ENCODE assay signal across 1 cellular context in the genomic region with DNA sequence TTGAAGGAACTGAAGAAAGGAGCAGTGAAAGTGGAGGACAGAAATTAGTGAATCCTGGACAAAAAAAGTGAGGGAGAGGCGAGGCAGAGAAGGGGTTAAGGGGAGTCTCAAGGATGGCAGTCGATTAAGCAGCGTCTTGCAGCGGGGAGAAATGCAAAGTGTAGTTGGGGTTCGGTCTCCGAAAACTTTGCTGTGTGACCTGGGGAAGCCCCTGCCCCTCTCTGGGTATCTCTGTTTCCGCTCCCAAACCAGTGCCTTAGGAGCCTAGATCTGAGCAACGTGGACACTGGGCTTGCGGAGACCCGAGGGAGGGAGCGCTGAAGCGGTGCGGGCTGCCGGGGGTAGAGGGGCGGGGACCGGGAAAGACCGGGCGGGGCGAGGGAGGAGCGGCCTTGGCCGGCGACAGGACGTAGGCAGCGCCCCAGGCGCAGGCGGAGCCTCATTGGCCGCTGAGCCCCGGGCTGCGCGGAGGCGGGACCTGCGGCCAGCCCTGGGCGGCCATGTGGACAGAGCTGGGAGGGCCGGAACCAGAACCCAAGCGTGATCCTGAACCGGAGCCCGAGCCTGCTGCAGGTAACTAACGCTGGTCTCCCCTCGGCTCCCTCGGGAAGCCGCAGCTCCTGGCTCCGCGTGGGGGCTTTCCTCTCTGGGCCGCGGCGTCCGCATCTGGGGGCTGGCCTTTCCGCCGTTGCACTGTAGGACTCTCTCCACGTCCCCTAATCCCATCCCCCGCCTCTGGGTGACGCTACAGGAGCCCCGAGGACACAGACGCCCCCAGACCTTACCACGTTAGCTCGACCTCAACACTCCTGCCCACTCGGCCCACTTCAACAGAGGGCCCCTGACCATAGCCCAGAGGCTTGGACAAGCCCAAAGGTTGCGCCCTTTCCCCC.
TF ChIP-seq lines count a peak whose summit lies in the region.

A gene (plus strand): TSS at position 468 of the 893 bp plus-strand sequence. CDS start 3,047 bp downstream, outside the sequence.

TF ChIP-seq in K562, 482 proteins besides CTCF, POLR2A, EP300 and RAD21 (continued from another document and continues in another):
- TF ChIP-seq, protein P1, sequence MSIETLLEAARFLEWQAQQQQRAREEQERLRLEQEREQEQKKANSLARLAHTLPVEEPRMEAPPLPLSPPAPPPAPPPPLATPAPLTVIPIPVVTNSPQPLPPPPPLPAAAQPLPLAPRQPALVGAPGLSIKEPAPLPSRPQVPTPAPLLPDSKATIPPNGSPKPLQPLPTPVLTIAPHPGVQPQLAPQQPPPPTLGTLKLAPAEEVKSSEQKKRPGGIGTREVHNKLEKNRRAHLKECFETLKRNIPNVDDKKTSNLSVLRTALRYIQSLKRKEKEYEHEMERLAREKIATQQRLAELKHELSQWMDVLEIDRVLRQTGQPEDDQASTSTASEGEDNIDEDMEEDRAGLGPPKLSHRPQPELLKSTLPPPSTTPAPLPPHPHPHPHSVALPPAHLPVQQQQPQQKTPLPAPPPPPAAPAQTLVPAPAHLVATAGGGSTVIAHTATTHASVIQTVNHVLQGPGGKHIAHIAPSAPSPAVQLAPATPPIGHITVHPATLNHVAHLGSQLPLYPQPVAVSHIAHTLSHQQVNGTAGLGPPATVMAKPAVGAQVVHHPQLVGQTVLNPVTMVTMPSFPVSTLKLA (conservative IDR thresholded peaks at IDR 0.05) = peak; percentile 91 to 95
- TF ChIP-seq, protein P2, sequence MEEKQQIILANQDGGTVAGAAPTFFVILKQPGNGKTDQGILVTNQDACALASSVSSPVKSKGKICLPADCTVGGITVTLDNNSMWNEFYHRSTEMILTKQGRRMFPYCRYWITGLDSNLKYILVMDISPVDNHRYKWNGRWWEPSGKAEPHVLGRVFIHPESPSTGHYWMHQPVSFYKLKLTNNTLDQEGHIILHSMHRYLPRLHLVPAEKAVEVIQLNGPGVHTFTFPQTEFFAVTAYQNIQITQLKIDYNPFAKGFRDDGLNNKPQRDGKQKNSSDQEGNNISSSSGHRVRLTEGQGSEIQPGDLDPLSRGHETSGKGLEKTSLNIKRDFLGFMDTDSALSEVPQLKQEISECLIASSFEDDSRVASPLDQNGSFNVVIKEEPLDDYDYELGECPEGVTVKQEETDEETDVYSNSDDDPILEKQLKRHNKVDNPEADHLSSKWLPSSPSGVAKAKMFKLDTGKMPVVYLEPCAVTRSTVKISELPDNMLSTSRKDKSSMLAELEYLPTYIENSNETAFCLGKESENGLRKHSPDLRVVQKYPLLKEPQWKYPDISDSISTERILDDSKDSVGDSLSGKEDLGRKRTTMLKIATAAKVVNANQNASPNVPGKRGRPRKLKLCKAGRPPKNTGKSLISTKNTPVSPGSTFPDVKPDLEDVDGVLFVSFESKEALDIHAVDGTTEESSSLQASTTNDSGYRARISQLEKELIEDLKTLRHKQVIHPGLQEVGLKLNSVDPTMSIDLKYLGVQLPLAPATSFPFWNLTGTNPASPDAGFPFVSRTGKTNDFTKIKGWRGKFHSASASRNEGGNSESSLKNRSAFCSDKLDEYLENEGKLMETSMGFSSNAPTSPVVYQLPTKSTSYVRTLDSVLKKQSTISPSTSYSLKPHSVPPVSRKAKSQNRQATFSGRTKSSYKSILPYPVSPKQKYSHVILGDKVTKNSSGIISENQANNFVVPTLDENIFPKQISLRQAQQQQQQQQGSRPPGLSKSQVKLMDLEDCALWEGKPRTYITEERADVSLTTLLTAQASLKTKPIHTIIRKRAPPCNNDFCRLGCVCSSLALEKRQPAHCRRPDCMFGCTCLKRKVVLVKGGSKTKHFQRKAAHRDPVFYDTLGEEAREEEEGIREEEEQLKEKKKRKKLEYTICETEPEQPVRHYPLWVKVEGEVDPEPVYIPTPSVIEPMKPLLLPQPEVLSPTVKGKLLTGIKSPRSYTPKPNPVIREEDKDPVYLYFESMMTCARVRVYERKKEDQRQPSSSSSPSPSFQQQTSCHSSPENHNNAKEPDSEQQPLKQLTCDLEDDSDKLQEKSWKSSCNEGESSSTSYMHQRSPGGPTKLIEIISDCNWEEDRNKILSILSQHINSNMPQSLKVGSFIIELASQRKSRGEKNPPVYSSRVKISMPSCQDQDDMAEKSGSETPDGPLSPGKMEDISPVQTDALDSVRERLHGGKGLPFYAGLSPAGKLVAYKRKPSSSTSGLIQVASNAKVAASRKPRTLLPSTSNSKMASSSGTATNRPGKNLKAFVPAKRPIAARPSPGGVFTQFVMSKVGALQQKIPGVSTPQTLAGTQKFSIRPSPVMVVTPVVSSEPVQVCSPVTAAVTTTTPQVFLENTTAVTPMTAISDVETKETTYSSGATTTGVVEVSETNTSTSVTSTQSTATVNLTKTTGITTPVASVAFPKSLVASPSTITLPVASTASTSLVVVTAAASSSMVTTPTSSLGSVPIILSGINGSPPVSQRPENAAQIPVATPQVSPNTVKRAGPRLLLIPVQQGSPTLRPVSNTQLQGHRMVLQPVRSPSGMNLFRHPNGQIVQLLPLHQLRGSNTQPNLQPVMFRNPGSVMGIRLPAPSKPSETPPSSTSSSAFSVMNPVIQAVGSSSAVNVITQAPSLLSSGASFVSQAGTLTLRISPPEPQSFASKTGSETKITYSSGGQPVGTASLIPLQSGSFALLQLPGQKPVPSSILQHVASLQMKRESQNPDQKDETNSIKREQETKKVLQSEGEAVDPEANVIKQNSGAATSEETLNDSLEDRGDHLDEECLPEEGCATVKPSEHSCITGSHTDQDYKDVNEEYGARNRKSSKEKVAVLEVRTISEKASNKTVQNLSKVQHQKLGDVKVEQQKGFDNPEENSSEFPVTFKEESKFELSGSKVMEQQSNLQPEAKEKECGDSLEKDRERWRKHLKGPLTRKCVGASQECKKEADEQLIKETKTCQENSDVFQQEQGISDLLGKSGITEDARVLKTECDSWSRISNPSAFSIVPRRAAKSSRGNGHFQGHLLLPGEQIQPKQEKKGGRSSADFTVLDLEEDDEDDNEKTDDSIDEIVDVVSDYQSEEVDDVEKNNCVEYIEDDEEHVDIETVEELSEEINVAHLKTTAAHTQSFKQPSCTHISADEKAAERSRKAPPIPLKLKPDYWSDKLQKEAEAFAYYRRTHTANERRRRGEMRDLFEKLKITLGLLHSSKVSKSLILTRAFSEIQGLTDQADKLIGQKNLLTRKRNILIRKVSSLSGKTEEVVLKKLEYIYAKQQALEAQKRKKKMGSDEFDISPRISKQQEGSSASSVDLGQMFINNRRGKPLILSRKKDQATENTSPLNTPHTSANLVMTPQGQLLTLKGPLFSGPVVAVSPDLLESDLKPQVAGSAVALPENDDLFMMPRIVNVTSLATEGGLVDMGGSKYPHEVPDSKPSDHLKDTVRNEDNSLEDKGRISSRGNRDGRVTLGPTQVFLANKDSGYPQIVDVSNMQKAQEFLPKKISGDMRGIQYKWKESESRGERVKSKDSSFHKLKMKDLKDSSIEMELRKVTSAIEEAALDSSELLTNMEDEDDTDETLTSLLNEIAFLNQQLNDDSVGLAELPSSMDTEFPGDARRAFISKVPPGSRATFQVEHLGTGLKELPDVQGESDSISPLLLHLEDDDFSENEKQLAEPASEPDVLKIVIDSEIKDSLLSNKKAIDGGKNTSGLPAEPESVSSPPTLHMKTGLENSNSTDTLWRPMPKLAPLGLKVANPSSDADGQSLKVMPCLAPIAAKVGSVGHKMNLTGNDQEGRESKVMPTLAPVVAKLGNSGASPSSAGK (IDR thresholded peaks at IDR 0.05) = peak; percentile 75; the same call in 1 of the 2 replicates
- TF ChIP-seq, protein P3, sequence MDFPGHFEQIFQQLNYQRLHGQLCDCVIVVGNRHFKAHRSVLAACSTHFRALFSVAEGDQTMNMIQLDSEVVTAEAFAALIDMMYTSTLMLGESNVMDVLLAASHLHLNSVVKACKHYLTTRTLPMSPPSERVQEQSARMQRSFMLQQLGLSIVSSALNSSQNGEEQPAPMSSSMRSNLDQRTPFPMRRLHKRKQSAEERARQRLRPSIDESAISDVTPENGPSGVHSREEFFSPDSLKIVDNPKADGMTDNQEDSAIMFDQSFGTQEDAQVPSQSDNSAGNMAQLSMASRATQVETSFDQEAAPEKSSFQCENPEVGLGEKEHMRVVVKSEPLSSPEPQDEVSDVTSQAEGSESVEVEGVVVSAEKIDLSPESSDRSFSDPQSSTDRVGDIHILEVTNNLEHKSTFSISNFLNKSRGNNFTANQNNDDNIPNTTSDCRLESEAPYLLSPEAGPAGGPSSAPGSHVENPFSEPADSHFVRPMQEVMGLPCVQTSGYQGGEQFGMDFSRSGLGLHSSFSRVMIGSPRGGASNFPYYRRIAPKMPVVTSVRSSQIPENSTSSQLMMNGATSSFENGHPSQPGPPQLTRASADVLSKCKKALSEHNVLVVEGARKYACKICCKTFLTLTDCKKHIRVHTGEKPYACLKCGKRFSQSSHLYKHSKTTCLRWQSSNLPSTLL (IDR thresholded peaks at IDR 0.05) = no peak
- TF ChIP-seq, protein P4, sequence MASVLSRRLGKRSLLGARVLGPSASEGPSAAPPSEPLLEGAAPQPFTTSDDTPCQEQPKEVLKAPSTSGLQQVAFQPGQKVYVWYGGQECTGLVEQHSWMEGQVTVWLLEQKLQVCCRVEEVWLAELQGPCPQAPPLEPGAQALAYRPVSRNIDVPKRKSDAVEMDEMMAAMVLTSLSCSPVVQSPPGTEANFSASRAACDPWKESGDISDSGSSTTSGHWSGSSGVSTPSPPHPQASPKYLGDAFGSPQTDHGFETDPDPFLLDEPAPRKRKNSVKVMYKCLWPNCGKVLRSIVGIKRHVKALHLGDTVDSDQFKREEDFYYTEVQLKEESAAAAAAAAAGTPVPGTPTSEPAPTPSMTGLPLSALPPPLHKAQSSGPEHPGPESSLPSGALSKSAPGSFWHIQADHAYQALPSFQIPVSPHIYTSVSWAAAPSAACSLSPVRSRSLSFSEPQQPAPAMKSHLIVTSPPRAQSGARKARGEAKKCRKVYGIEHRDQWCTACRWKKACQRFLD (CRISPR knock-in tag; IDR thresholded peaks at IDR 0.05) = no peak
- TF ChIP-seq CXXC5 (CRISPR knock-in tag; IDR thresholded peaks at IDR 0.05) = peak; percentile 94
- no peak for TF ChIP-seq ZNF316 (IDR thresholded peaks at IDR 0.05)
- TF ChIP-seq, protein P5, sequence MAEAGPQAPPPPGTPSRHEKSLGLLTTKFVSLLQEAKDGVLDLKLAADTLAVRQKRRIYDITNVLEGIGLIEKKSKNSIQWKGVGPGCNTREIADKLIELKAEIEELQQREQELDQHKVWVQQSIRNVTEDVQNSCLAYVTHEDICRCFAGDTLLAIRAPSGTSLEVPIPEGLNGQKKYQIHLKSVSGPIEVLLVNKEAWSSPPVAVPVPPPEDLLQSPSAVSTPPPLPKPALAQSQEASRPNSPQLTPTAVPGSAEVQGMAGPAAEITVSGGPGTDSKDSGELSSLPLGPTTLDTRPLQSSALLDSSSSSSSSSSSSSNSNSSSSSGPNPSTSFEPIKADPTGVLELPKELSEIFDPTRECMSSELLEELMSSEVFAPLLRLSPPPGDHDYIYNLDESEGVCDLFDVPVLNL (CRISPR knock-in tag; IDR thresholded peaks at IDR 0.05; ENCODE audit: low read depth) = no peak
- no peak for TF ChIP-seq TFAM (CRISPR knock-in tag; conservative IDR thresholded peaks at IDR 0.05)
- no peak for TF ChIP-seq CBX2 (IDR thresholded peaks at IDR 0.05; ENCODE audit: insufficient read depth, low read length, poor library complexity, severe bottlenecking)
- TF ChIP-seq POLR2B (IDR thresholded peaks at IDR 0.05; ENCODE audit: low read depth, partially characterized antibody) = peak; percentile 57
- TF ChIP-seq, protein P6, sequence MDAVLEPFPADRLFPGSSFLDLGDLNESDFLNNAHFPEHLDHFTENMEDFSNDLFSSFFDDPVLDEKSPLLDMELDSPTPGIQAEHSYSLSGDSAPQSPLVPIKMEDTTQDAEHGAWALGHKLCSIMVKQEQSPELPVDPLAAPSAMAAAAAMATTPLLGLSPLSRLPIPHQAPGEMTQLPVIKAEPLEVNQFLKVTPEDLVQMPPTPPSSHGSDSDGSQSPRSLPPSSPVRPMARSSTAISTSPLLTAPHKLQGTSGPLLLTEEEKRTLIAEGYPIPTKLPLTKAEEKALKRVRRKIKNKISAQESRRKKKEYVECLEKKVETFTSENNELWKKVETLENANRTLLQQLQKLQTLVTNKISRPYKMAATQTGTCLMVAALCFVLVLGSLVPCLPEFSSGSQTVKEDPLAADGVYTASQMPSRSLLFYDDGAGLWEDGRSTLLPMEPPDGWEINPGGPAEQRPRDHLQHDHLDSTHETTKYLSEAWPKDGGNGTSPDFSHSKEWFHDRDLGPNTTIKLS (IDR thresholded peaks at IDR 0.05; ENCODE audit: borderline replicate concordance, low read depth) = 0 out of 2 replicates have a peak, but pooled peaks have one; percentile 42
- TF ChIP-seq CBFA2T3 (IDR thresholded peaks at IDR 0.05) = no peak; the same call in 1 of the 2 replicates
- TF ChIP-seq, protein P7, sequence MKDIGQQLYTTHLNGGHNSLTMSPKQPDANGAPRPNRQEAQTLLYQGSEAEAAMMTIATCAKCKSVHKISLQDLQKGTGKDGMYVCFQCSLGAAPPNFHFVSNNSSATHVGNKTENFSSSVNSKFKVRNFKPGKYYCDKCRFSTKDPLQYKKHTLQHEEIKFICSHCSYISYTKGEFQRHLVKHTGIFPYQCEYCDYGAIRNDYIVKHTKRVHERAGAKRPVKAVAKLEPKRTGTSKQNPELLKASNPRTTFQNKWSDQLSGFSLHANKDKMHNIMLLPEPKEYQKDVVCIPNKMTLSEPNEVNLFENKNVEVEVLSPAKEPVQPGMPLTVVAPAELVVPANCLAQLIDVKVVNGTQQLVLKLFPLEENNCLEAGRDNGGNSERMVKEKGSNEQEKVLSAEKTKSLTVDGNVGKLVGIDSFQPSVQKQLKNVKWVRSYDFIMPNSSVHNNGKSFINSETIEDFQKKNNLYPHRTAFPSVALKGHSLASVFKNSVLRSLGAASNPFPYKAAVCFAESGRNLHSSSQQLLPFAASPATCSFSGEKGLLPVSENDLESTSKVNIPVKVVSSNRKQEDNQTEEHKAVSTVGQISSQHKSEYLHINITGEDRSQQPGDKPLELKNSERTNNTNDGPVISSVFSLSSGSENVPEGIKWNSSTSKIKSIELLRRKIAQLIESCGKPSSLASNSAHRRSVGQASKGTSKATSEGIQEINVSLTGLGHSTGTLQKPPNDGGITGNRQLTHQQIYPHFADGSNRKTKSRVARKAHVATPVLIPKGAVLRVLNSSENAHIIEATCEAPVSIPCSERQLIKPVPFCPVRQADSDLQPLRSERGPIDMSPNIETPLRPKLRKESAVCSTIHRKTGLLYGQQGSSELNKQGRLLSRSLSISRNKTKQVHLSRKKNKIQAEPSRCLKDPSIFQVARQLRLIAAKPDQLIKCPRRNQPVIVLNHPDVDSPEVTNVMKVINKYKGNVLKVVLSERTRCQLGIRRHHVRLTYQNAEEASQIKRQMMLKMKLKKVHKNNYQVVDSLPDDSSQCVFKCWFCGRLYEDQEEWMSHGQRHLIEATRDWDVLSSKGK (CRISPR knock-in tag; IDR thresholded peaks at IDR 0.05) = no peak
- TF ChIP-seq FUS (optimal IDR thresholded peaks at IDR 0.05; ENCODE audit: low read depth, low read length) = no peak
- TF ChIP-seq, protein P8, sequence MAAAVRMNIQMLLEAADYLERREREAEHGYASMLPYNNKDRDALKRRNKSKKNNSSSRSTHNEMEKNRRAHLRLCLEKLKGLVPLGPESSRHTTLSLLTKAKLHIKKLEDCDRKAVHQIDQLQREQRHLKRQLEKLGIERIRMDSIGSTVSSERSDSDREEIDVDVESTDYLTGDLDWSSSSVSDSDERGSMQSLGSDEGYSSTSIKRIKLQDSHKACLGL (CRISPR knock-in tag; IDR thresholded peaks at IDR 0.05; ENCODE audit: borderline replicate concordance, poor library complexity, severe bottlenecking) = peak; percentile 59
- no peak for TF ChIP-seq FOXJ3 (CRISPR knock-in tag; IDR thresholded peaks at IDR 0.05)
- TF ChIP-seq CCAR2 (IDR thresholded peaks at IDR 0.05; ENCODE audit: low read depth, low read length) = no peak
- TF ChIP-seq, protein P9, sequence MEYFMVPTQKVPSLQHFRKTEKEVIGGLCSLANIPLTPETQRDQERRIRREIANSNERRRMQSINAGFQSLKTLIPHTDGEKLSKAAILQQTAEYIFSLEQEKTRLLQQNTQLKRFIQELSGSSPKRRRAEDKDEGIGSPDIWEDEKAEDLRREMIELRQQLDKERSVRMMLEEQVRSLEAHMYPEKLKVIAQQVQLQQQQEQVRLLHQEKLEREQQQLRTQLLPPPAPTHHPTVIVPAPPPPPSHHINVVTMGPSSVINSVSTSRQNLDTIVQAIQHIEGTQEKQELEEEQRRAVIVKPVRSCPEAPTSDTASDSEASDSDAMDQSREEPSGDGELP (CRISPR knock-in tag; IDR thresholded peaks at IDR 0.05; ENCODE audit: borderline replicate concordance) = peak; percentile 70
- TF ChIP-seq KDM5B (IDR thresholded peaks at IDR 0.05; ENCODE audit: insufficient replicate concordance, low read depth, low read length) = no peak
- no peak for TF ChIP-seq SRSF1 (IDR thresholded peaks at IDR 0.05; ENCODE audit: low read depth, low read length)
- TF ChIP-seq ZNF217 (CRISPR knock-in tag; IDR thresholded peaks at IDR 0.05) = no peak
